In the genomic region with DNA sequence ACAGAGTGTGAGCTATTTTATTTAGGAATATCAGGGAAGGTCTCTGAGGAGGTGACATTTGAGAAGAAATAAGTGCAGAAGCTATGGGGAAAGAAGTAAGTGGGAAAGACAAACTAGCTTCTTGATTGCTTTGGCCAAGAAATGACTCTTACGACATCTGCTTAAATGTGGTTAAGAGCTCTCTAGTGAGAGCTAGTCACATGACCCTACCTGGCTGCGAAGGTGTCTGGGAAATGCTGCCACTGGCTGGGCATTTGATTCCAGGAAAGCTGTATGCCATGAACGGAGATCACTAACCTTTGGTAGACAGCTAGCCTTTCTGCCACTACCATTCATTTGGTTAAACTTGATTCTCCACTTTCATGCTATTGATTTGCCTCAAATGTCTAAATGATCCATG, we compare ENCODE assay signal across 20 cellular contexts.
DNase-seq lines count a peak whose midpoint lies in the region; ATAC-seq and TF ChIP-seq lines count a peak whose summit lies in the region.
"Had no signal": no experiment of that assay in that cellular context is flagged by ENCODE, and none has a peak within 500 bp of the region (broad histone marks: within the 10 kb centered on the region; RNA-seq: fewer than 3 reads in every experiment).

No MANE protein-coding gene starts in this region.

- ATAC-seq in left colon (peak; percentile 40), mucosa of descending colon (peak; percentile 41), GM18519 (IDR thresholded peaks at IDR 0.05; ENCODE audit: low FRiP score, unreplicated experiment) (no peak), heart left ventricle (no peak)
- ATAC-seq: A549 had no signal

- intact Hi-C loops in left colon (cut with DNase I, micrococcal nuclease) = no loop called here
- intact Hi-C loops in mucosa of descending colon (cut with DNase I, micrococcal nuclease) = no loop called here
- intact Hi-C loops in heart left ventricle (cut with DNase I) = no loop called here

- WGBS in heart left ventricle, 4 donors = 79 to 96% (median 95%) methylated on average over 3 of the region's 3 CpGs

- no peak for TF ChIP-seq POLR2A in heart left ventricle (IDR thresholded peaks at IDR 0.05)

- H3K36me3 ChIP-seq in mucosa of descending colon (ENCODE audit: low read depth) (no peaks in the 10 kb centered on the region), right atrium auricular region (no peaks in the 10 kb centered on the region), heart left ventricle (peaks cover 0 to 3% (median 0%) of the 10 kb centered on the region in 9 donors)
- H3K36me3 ChIP-seq: BE2C, HAP-1 had no signal

- TF ChIP-seq CTCF in LNCaP clone FGC (IDR thresholded peaks at IDR 0.05; ENCODE audit: control insufficient read depth, extremely low read depth, insufficient read depth) (no peak), mucosa of descending colon (IDR thresholded peaks at IDR 0.05) (no peak), right atrium auricular region (IDR thresholded peaks at IDR 0.05) (no peak), heart left ventricle (IDR thresholded peaks at IDR 0.05) (no peak)

- H3K9me3 ChIP-seq in mucosa of descending colon = peaks cover 17% of the 10 kb centered on the region
- H3K9me3 ChIP-seq in right atrium auricular region = peaks cover 0 to 4% of the 10 kb centered on the region in 2 donors
- peaks cover 0 to 24% (median 0%) of the 10 kb centered on the region in 12 donors for H3K9me3 ChIP-seq in heart left ventricle

- no peak overlapping the region for H3K4me3 ChIP-seq in LNCaP clone FGC (ENCODE audit: low read depth, low read length)
- H3K4me3 ChIP-seq in mucosa of descending colon = no peak overlapping the region
- no peak overlapping the region for H3K4me3 ChIP-seq in right atrium auricular region
- no peak overlapping the region for H3K4me3 ChIP-seq in heart left ventricle
- H3K4me3 ChIP-seq: A549; BLaER1 treated with 17β-estradiol and CSF1 and Interleukin-3, amounts not matched to agents 10 nM and 100 nM; HAP-1 had no signal

- DNase-seq in LNCaP clone FGC (ENCODE audit: low read depth) = peak; percentile 17
- DNase-seq in left colon = no peak
- DNase-seq in mucosa of descending colon = no peak
- no peak for DNase-seq in right atrium auricular region (ENCODE audit: low spot score)
- DNase-seq in heart left ventricle = no peak
- DNase-seq: 8988T; ACHN; AML-193; BE2C; CD4-positive, alpha-beta T cell; CD8-positive, alpha-beta memory T cell; DMS53; DMS79 treated with DMSO at 0.1 percent for 48 hours; GF-D8; GOT3; HFFc6 had no signal

- H3K27ac ChIP-seq in right atrium auricular region (no peak overlapping the region), heart left ventricle (no peak overlapping the region)
- H3K27ac ChIP-seq: A549; BLaER1 treated with 17β-estradiol and CSF1 and Interleukin-3, amounts not matched to agents 10 nM and 100 nM had no signal

- no peaks in the 10 kb centered on the region for H3K27me3 ChIP-seq in right atrium auricular region
- H3K27me3 ChIP-seq in heart left ventricle = no peaks in the 10 kb centered on the region
- H3K27me3 ChIP-seq: BE2C; BLaER1 treated with 17β-estradiol and CSF1 and Interleukin-3, amounts not matched to agents 10 nM and 100 nM had no signal

- H3K4me1 ChIP-seq in mucosa of descending colon (ENCODE audit: low read depth) (no peaks in the 10 kb centered on the region), right atrium auricular region (no peaks in the 10 kb centered on the region), heart left ventricle (no peaks in the 10 kb centered on the region)
- H3K4me1 ChIP-seq: A549; BE2C; BLaER1 treated with 17β-estradiol and CSF1 and Interleukin-3, amounts not matched to agents 10 nM and 100 nM; HAP-1 had no signal

Comparison
In these comparisons a context has a peak if more than half of its experiments do, and no peak if none do; other contexts are left out.
1. ATAC-seq: peak in left colon (single experiment) and mucosa of descending colon (single experiment); none in GM18519 (single experiment) and heart left ventricle (0 of 4).